ENCODE assay signal across 19 cellular contexts in genomic region chr2:9467687-9468086, GRCh38.
"Had no signal": no experiment of that assay in that cellular context is flagged by ENCODE, and none has a peak within 500 bp of the region (broad histone marks: within the 10 kb centered on the region; RNA-seq: fewer than 3 reads in every experiment).

No MANE protein-coding gene starts in this region.

- H3K9me3 ChIP-seq: mucosa of descending colon, sigmoid colon, thoracic aorta had no signal

- H3K9me3 Mint-ChIP-seq: activated naive CD4-positive, alpha-beta T cell treated with anti-CD3 and anti-CD28 coated beads, Interleukin-2, amount 50 U/mL, for 24 hours; memory B cell; naive thymus-derived CD4-positive, alpha-beta T cell; neural progenitor cell; stimulated activated memory B cell treated with anti-CD40 and anti-IgM and Interleukin-4, amounts not matched to agents 10 μg/mL and 1 μg/mL and 100 μg/mL, for 72 hours had no signal

- H3K4me3 Mint-ChIP-seq: activated naive CD4-positive, alpha-beta T cell treated with anti-CD3 and anti-CD28 coated beads, Interleukin-2, amount 50 U/mL, for 24 hours; memory B cell; naive thymus-derived CD4-positive, alpha-beta T cell; neural progenitor cell; stimulated activated memory B cell treated with anti-CD40 and anti-IgM and Interleukin-4, amounts not matched to agents 10 μg/mL and 1 μg/mL and 100 μg/mL, for 72 hours had no signal

- DNase-seq: activated CD4-positive, alpha-beta T cell treated with anti-CD3 and anti-CD28 coated beads for 1 hour; activated CD8-positive, alpha-beta memory T cell treated with anti-CD3 and anti-CD28 coated beads for 24 hours; activated gamma-delta T cell; effector CD4-positive, alpha-beta T cell; islet precursor cell; mucosa of descending colon; naive thymus-derived CD4-positive, alpha-beta T cell; sigmoid colon; stimulated activated CD4-positive, alpha-beta T cell treated with anti-CD3 and anti-CD28 coated beads, Interleukin-4, amount 100 ng/mL, for 24 hours; SW 1271; T-helper 2 cell had no signal

- ATAC-seq: left lobe of liver; mucosa of descending colon; naive thymus-derived CD4-positive, alpha-beta T cell; stimulated activated memory B cell treated with anti-CD40 and anti-IgM and Interleukin-4, amounts not matched to agents 10 μg/mL and 1 μg/mL and 100 μg/mL, for 72 hours had no signal

- H3K4me1 Mint-ChIP-seq: activated naive CD4-positive, alpha-beta T cell treated with anti-CD3 and anti-CD28 coated beads, Interleukin-2, amount 50 U/mL, for 24 hours; neural progenitor cell; stimulated activated memory B cell treated with anti-CD40 and anti-IgM and Interleukin-4, amounts not matched to agents 10 μg/mL and 1 μg/mL and 100 μg/mL, for 72 hours had no signal

- H3K27ac ChIP-seq: hepatocyte, neural progenitor cell, sigmoid colon, thoracic aorta, VCaP had no signal

- H3K27ac Mint-ChIP-seq: activated naive CD4-positive, alpha-beta T cell treated with anti-CD3 and anti-CD28 coated beads, Interleukin-2, amount 50 U/mL, for 24 hours; memory B cell; naive thymus-derived CD4-positive, alpha-beta T cell; neural progenitor cell; stimulated activated memory B cell treated with anti-CD40 and anti-IgM and Interleukin-4, amounts not matched to agents 10 μg/mL and 1 μg/mL and 100 μg/mL, for 72 hours had no signal

- H3K27me3 ChIP-seq: hepatocyte, neural progenitor cell, sigmoid colon had no signal

- H3K27me3 Mint-ChIP-seq: activated naive CD4-positive, alpha-beta T cell treated with anti-CD3 and anti-CD28 coated beads, Interleukin-2, amount 50 U/mL, for 24 hours; memory B cell; naive thymus-derived CD4-positive, alpha-beta T cell; stimulated activated memory B cell treated with anti-CD40 and anti-IgM and Interleukin-4, amounts not matched to agents 10 μg/mL and 1 μg/mL and 100 μg/mL, for 72 hours had no signal

- H3K4me3 ChIP-seq: hepatocyte, mucosa of descending colon, neural progenitor cell, sigmoid colon, thoracic aorta had no signal

- H3K4me1 ChIP-seq: neural progenitor cell had no signal
